In the genomic region with DNA sequence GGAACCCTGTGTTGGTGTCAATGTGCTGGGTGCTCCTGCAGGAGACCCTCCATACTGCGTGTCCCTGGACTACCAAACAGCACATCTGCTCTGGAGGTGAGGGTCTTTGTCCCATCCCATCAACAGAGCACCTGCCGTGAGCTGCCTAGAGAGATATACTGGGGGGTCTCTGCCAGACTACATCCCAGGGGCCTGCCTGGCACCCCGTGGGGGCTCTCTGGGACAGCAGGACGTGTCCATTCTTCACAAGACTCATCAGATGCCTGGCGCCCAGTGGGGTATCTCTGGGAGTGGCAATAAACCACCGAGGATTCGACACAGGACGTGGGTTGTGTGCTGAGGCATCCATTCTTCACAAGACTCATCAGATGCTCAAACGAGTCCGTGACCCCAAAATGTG, we compare ENCODE assay signal across 17 cellular contexts. TPM values are rescaled to one million over a fixed set of nuclear protein-coding genes. Genes with fewer than 3 reads are reported as not detected.
DNase-seq lines count a peak whose midpoint lies in the region; ATAC-seq, FAIRE-seq and TF ChIP-seq lines count a peak whose summit lies in the region.
"Had no signal": no experiment of that assay in that cellular context is flagged by ENCODE, and none has a peak within 500 bp of the region (broad histone marks: within the 10 kb centered on the region; RNA-seq: fewer than 3 reads in every experiment).

No MANE protein-coding gene starts in this region.

- no peak overlapping the region for H2AFZ ChIP-seq in neuronal stem cell (ENCODE audit: low read length)

- no peak for FAIRE-seq in GM12892 (lab: Jason Lieb, UNC)
- FAIRE-seq: GM19239 had no signal

- H3K4ac ChIP-seq in neuronal stem cell (ENCODE audit: low read length), result peak overlapping the region; percentile 70

- intact Hi-C loops in cardiac septum (cut with DNase I) (no loop called here), right cardiac atrium (cut with DNase I) (no loop called here), spleen (cut with DNase I; ENCODE audit: low total_unique reads) (no loop called here)

- DNase-seq in cardiac septum (ENCODE audit: low spot score), result peak; percentile 54
- no peak for DNase-seq in right cardiac atrium
- no peak for DNase-seq in neuronal stem cell (ENCODE audit: low spot score)
- DNase-seq in spleen, result peak; percentile 53
- DNase-seq in NCI-H187 (lab: John Stamatoyannopoulos, UW), result no peak
- DNase-seq in GM12892 (ENCODE audit: insufficient read length), result no peak
- no peak for DNase-seq in NK-92 treated with Interleukin-12 subunit alpha and Interleukin-12 subunit beta, amount 100 ng/mL, for 24 hours (lab: John Stamatoyannopoulos, UW)
- DNase-seq: 8988T; AML-193; CD8-positive, alpha-beta memory T cell; DND-41; GDM1; HCEC 1CT; HFFc6 had no signal

- H3K18ac ChIP-seq in neuronal stem cell (ENCODE audit: low read length), result no peak overlapping the region

- H3K9me3 ChIP-seq in right cardiac atrium (ENCODE audit: control insufficient read depth, low read length) (no peaks in the 10 kb centered on the region), neuronal stem cell (replicated peaks in 1 of 2; ENCODE audit: control insufficient read depth in 2 of 2, insufficient read depth in 1 of 2, low read depth in 1 of 2, low read length in 2 of 2) (no peaks in the 10 kb centered on the region), spleen (peaks cover 0 to 10% (median 2%) of the 10 kb centered on the region in 8 donors)

- H2BK120ac ChIP-seq in neuronal stem cell (ENCODE audit: low read depth, low read length), result no peak overlapping the region

- no peak overlapping the region for H2BK12ac ChIP-seq in neuronal stem cell (ENCODE audit: low read length)

- no peak for ATAC-seq in right cardiac atrium

- no peak overlapping the region for H4K8ac ChIP-seq in neuronal stem cell (ENCODE audit: low read depth, low read length)

- H3K14ac ChIP-seq in neuronal stem cell (ENCODE audit: low read length), result no peak overlapping the region

- no peak overlapping the region for H3K27ac ChIP-seq in right cardiac atrium (ENCODE audit: low read length)
- H3K27ac ChIP-seq in neuronal stem cell (replicated peaks; ENCODE audit: low read length), result no peak overlapping the region
- no peak overlapping the region for H3K27ac ChIP-seq in spleen
- H3K27ac ChIP-seq: BLaER1 had no signal

- H3K9ac ChIP-seq in neuronal stem cell (ENCODE audit: low read depth, low read length, poor library complexity), result no peak overlapping the region
- H3K9ac ChIP-seq: BLaER1 had no signal

- TF ChIP-seq POLR2A in spleen (IDR thresholded peaks at IDR 0.05) (no peak), GM12892 (IDR thresholded peaks at IDR 0.05; ENCODE audit: low read depth, low read length) (no peak)

- 76% methylated on average over 10 of the region's 10 CpGs for WGBS in right cardiac atrium
- no CpG with 5 or more reads among the region's 10 CpGs for WGBS in neuronal stem cell (ENCODE audit: extremely low coverage in 2 of 2, insufficient read length in 2 of 2, insufficient replicate concordance in 1 of 2), 2 donors
- WGBS in spleen, 5 donors, result 71 to 89% (median 78%) methylated on average over 9 to 10 of the region's 10 CpGs

- H3K27me3 ChIP-seq in right cardiac atrium (ENCODE audit: control insufficient read depth, insufficient read depth), result no peaks in the 10 kb centered on the region
- H3K27me3 ChIP-seq in neuronal stem cell (ENCODE audit: control insufficient read depth in 3 of 3, insufficient read depth in 3 of 3, low read depth in 1 of 3, low read length in 3 of 3), result no peaks in the 10 kb centered on the region
- peaks cover 0 to 63% (median 0%) of the 10 kb centered on the region in 7 donors for H3K27me3 ChIP-seq in spleen (replicated peaks in 1 of 7)
- H3K27me3 ChIP-seq: BLaER1 had no signal

- H3K36me3 ChIP-seq in neuronal stem cell (replicated peaks in 1 of 2; ENCODE audit: control insufficient read depth in 2 of 2, insufficient read depth in 2 of 2, low read length in 2 of 2), result no peaks in the 10 kb centered on the region
- H3K36me3 ChIP-seq in spleen, result no peaks in the 10 kb centered on the region
- H3K36me3 ChIP-seq: BLaER1 had no signal

- H3K79me1 ChIP-seq in neuronal stem cell (ENCODE audit: low read depth, low read length), result no peaks in the 10 kb centered on the region

- H2BK15ac ChIP-seq in neuronal stem cell (ENCODE audit: low read length), result no peak overlapping the region

- no peak for TF ChIP-seq CTCF in spleen (IDR thresholded peaks at IDR 0.05 in 8 of 11, conservative IDR thresholded peaks at IDR 0.05 in 3 of 11)

- no peak overlapping the region for H2AK5ac ChIP-seq in neuronal stem cell (ENCODE audit: low read depth, low read length)

- H2BK5ac ChIP-seq in neuronal stem cell (ENCODE audit: low read length), result no peak overlapping the region

- no peak overlapping the region for H3K4me2 ChIP-seq in neuronal stem cell (ENCODE audit: insufficient read depth, low read length, poor library complexity, severe bottlenecking)
- H3K4me2 ChIP-seq: BLaER1 had no signal

- no peak overlapping the region for H4K91ac ChIP-seq in neuronal stem cell (ENCODE audit: low read depth, low read length, poor library complexity)

- H3K23ac ChIP-seq in neuronal stem cell (ENCODE audit: low read depth, low read length, poor library complexity), result no peak overlapping the region

- H3K4me1 ChIP-seq in right cardiac atrium (ENCODE audit: control insufficient read depth, insufficient read depth, low read length), result no peaks in the 10 kb centered on the region
- peaks cover 0 to 3% of the 10 kb centered on the region in 2 donors for H3K4me1 ChIP-seq in neuronal stem cell (ENCODE audit: control insufficient read depth in 2 of 2, insufficient read depth in 1 of 2, low read depth in 1 of 2, low read length in 2 of 2)
- no peaks in the 10 kb centered on the region for H3K4me1 ChIP-seq in spleen
- H3K4me1 ChIP-seq: BLaER1 had no signal

- H3K4me3 ChIP-seq in right cardiac atrium (ENCODE audit: low read length) (no peak overlapping the region), neuronal stem cell (ENCODE audit: low read length in 2 of 2) (no peak overlapping the region), spleen (no peak overlapping the region)
- H3K4me3 ChIP-seq: BLaER1 had no signal

RNA-seq across cellular contexts. Expression of gene SHANK2, which starts 42.7 kb away (rescaled TPM):
- total RNA-seq in cardiac septum (0.11 TPM), right cardiac atrium (under 1 TPM; 0.03 to 0.26 (median 0.13) TPM), spleen (10 to 100 TPM in 5 of 7 donors, 1 to 10 TPM in 2; 5.7 to 23.8 (median 12.1) TPM)
- polyA plus RNA-seq in right cardiac atrium (0.23 TPM), spleen (1 to 10 TPM in 1 of 3 donors, under 1 TPM in 2; 0.30 to 1.4 (median 0.61) TPM)
- 5.0 TPM for polyA plus RNA-seq in neuronal stem cell (2013, experiment 1 of 2)
- polyA plus RNA-seq in neuronal stem cell (2013, experiment 2 of 2), result 5.0 TPM
- polyA plus RNA-seq in GM12892 (2012; ENCODE audit: missing spikeins), result 0.19 TPM
- total RNA-seq: CD8-positive, alpha-beta memory T cell; H4 had no signal
- polyA plus RNA-seq: CD8-positive, alpha-beta memory T cell had no signal

Comparison
In these comparisons a context has a peak if more than half of its experiments do, and no peak if none do; other contexts are left out.
1. DNase-seq: peak in cardiac septum (single experiment) and spleen (single experiment); none in right cardiac atrium (0 of 3), neuronal stem cell (single experiment), NCI-H187 (0 of 2), GM12892 (single experiment) and NK-92 treated with Interleukin-12 subunit alpha and Interleukin-12 subunit beta, amount 100 ng/mL, for 24 hours (single experiment).